Comparison of ENCODE assay signal across 8 cellular contexts in the genomic region with DNA sequence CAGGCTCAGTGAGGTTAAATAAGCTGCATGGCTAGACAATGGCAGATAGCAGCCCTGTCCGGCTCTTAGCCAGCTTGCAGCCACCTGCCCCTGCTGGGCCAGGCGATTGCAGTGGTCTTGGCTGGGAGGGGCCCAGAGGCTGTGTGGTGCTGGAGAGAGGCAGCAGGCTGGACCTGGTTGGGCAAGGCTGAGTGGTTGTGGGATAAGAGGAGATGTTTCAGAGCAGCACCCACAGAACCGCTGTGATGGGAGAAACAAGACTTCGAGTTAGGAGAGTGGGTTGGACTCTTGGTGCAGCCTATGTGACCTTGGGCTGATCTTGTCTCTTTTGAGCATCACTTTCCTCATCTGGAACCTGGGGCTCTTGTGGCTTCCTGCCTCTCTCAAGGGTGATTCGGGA. TPM values are rescaled to one million over a fixed set of nuclear protein-coding genes. Genes with fewer than 3 reads are reported as not detected.
A peak's percentile ranks its signal among the peaks of the same experiment; 100 is the strongest.
DNase-seq lines count a peak whose midpoint lies in the region; ATAC-seq and TF ChIP-seq lines count a peak whose summit lies in the region.

No MANE protein-coding gene starts in this region.

- H4K20me1 ChIP-seq in Karpas-422 (ENCODE audit: insufficient read depth, low read depth, low read length) = peaks cover 15% of the 10 kb centered on the region; the same call in 1 of the 2 replicates

- peaks cover 0 to 2% (median 0%) of the 10 kb centered on the region in 7 donors for H3K9me3 Mint-ChIP-seq in CD14-positive monocyte
- no peaks in the 10 kb centered on the region for H3K9me3 Mint-ChIP-seq in naive B cell

- H3K27ac Mint-ChIP-seq in CD14-positive monocyte (peak overlapping the region; percentile 96 to 99 (median 97)), naive B cell (peak overlapping the region in 5 of 6 donors; percentile 65 to 80 (median 78))

- H3K27me3 ChIP-seq in Karpas-422 (ENCODE audit: low read length) (no peaks in the 10 kb centered on the region), breast epithelium (no peaks in the 10 kb centered on the region)

- H3K27ac ChIP-seq in Karpas-422 (ENCODE audit: low read length) (peak overlapping the region; percentile 95), breast epithelium (peak overlapping the region in 1 of 2 donors; percentile 33)

- TF ChIP-seq CTCF in CD14-positive monocyte (IDR thresholded peaks at IDR 0.05) (no peak), breast epithelium (IDR thresholded peaks at IDR 0.05) (no peak)

- TF ChIP-seq POLR2A in breast epithelium (IDR thresholded peaks at IDR 0.05) = no peak

- peaks cover 0 to 5% (median 0%) of the 10 kb centered on the region in 3 donors for H3K27me3 Mint-ChIP-seq in CD14-positive monocyte (ENCODE audit: low read depth in 3 of 3)
- H3K27me3 Mint-ChIP-seq in naive B cell = no peaks in the 10 kb centered on the region

- no peak overlapping the region for H2AFZ ChIP-seq in Karpas-422 (ENCODE audit: low read length)

- H3K4me2 ChIP-seq in Karpas-422 (ENCODE audit: low read depth, low read length, poor library complexity, severe bottlenecking) = peak overlapping the region; percentile 57

- H3K9me2 ChIP-seq in Karpas-422 (replicated peaks; ENCODE audit: insufficient read depth, low read length) = no peaks in the 10 kb centered on the region

- ATAC-seq in naive B cell (ENCODE audit: low read depth in 2 of 2) (no peak), GM19452 (IDR thresholded peaks at IDR 0.05; ENCODE audit: unreplicated experiment) (no peak)

- H3K4me1 ChIP-seq in Karpas-422 (ENCODE audit: low read length) (peaks cover 93% of the 10 kb centered on the region), breast epithelium (no peaks in the 10 kb centered on the region)

- H3K4me3 Mint-ChIP-seq in CD14-positive monocyte (peak overlapping the region in 1 of 2 donors; percentile 47), naive B cell (peak overlapping the region in 3 of 8 donors; percentile 31 to 64 (median 33))

- H3K4me1 Mint-ChIP-seq in CD14-positive monocyte = peaks cover 75% of the 10 kb centered on the region
- peaks cover 42 to 65% (median 59%) of the 10 kb centered on the region in 3 donors for H3K4me1 Mint-ChIP-seq in naive B cell

- H3K4me3 ChIP-seq in Karpas-422 (ENCODE audit: low read length) = no peak overlapping the region
- no peak overlapping the region for H3K4me3 ChIP-seq in breast epithelium

- H3K36me3 ChIP-seq in Karpas-422 (ENCODE audit: insufficient read depth, low read length) (peaks cover 6% of the 10 kb centered on the region; the same call in 1 of the 2 replicates), breast epithelium (no peaks in the 10 kb centered on the region)

- intact Hi-C loops in CD14-positive monocyte (cut with micrococcal nuclease) (loop anchor here in 1 of 2 donors (2.0 kb wide), 1 partner anchor 13 kb away; no protein-coding TSS in a partner anchor), breast epithelium (cut with DNase I; ENCODE audit: low total_unique reads) (no loop called here)

- peaks cover 8 to 17% of the 10 kb centered on the region in 2 donors for H3K36me3 Mint-ChIP-seq in CD14-positive monocyte
- no peaks in the 10 kb centered on the region for H3K36me3 Mint-ChIP-seq in naive B cell

- peaks cover 97% of the 10 kb centered on the region for H3K79me2 ChIP-seq in Karpas-422 (ENCODE audit: low read length)

- H3K9me3 ChIP-seq in Karpas-422 (ENCODE audit: low read length) (no peaks in the 10 kb centered on the region), breast epithelium (no peaks in the 10 kb centered on the region)

- H3K9ac ChIP-seq in Karpas-422 (ENCODE audit: low read length) = peak overlapping the region; percentile 54

- no peak for DNase-seq in CD14-positive monocyte (ENCODE audit: low spot score)
- DNase-seq in Karpas-422 = no peak
- DNase-seq in activated T-cell treated with anti-CD3 and anti-CD28 coated beads, Interleukin-2, amount 50 U/mL, for 48 hours = peak; percentile 69 to 71
- DNase-seq in naive B cell = no peak
- DNase-seq in dermis blood vessel endothelial cell = no peak
- DNase-seq in breast epithelium (ENCODE audit: low spot score in 2 of 2) = no peak
- no peak for DNase-seq in stimulated activated CD4-positive, alpha-beta T cell treated with anti-CD3 and anti-CD28 coated beads, Interleukin-4, amount 100 ng/mL, for 4 hours

RNA-seq across cellular contexts. Expression of a gene that starts 25.5 kb away (rescaled TPM):
- polyA plus RNA-seq in CD14-positive monocyte (10 to 100 TPM in 1 of 2 donors, 1 to 10 TPM in 1; 10.0 to 14.6 TPM), naive B cell (ENCODE audit: low read depth in 6 of 6) (10 to 100 TPM in 4 of 6 donors, 1 to 10 TPM in 2; 4.3 to 15.1 (median 11.6) TPM)
- 90.3 and 132 TPM in 2 replicates for total RNA-seq in Karpas-422 (2014; rRNA removed; shearing (Covaris generic); ENCODE audit: low replicate concordance)
- total RNA-seq in dermis blood vessel endothelial cell (0.60 and 1.4 TPM in 2 replicates), breast epithelium (10 to 100 TPM; 14.6 to 15.7 (median 14.7) TPM)

Comparison
In these comparisons a context has a peak if more than half of its experiments do, and no peak if none do; other contexts are left out.
1. DNase-seq: peak in activated T-cell treated with anti-CD3 and anti-CD28 coated beads, Interleukin-2, amount 50 U/mL, for 48 hours (2 of 2); none in CD14-positive monocyte (single experiment), Karpas-422 (single experiment), naive B cell (single experiment), dermis blood vessel endothelial cell (single experiment), breast epithelium (0 of 2) and stimulated activated CD4-positive, alpha-beta T cell treated with anti-CD3 and anti-CD28 coated beads, Interleukin-4, amount 100 ng/mL, for 4 hours (0 of 2).